Comparison of ENCODE assay signal across 8 cellular contexts in the genomic region with DNA sequence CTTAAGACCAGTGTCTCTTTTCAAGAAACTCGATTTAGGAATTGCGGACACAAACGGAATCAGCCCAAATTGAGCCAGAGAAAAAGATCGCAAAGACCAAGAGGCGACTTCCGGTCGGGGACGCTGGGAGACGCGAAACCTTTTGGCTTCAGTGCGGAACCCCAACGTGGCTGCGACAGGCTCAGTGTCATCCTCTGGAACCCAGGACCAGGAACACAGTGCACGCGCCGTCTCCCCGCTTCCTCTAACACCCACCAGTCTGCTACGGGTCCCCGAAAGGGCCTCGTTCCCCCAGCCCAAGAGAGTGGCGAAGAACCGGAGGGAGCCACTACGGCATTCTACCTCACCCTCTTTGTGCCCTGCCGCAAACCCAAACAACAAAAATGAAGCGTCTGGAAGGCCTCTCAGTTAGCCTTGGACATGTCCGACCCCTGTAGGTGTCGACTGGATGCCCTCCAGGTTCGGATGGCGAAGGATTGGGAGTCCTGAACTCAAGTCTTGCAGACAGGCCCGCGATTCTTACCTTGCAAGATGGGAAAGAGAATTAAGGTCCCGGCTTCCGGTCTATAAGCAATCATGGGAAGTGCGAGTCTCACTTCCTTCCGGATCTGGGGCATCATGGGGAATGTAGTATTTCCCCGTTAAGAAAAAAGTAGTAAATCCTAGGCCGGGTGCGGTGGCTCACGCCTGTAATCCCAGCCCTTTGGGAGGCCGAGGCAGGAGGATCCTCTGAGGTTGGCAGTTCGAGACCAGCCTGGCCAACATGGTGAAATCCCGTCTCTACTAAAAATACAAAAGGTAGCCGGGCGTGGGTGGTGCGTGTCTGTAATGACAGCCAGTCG. TPM values are rescaled to one million over a fixed set of nuclear protein-coding genes. Genes with fewer than 3 reads are reported as not detected.
A peak's percentile ranks its signal among the peaks of the same experiment; 100 is the strongest.
DNase-seq lines count a peak whose midpoint lies in the region; ATAC-seq, FAIRE-seq and TF ChIP-seq lines count a peak whose summit lies in the region.

Gene RPL6 (minus strand): TSS at position 542 of the 842 bp plus-strand sequence. CDS start 949 bp downstream, outside the sequence.

- 0 out of 2 replicates have a peak, but pooled peaks cover 5% of the 10 kb centered on the region for H3F3A ChIP-seq in OCI-LY1 (ENCODE audit: insufficient read depth, low read length)

- FAIRE-seq in endothelial cell of umbilical vein (lab: Jason Lieb, UNC) = peak; percentile 43

- TF ChIP-seq CTCF in OCI-LY1 (IDR thresholded peaks at IDR 0.05; ENCODE audit: low read length) (no peak), endothelial cell of umbilical vein (IDR thresholded peaks at IDR 0.05; ENCODE audit: extremely low read depth in 1 of 2, insufficient read depth in 1 of 2, low read depth in 1 of 2, low read length in 2 of 2) (no peak)

- intact Hi-C loops in endothelial cell of umbilical vein (cut with micrococcal nuclease) = loop anchor here (1.0 kb wide), 2 partner anchors 9 to 27 kb away; partner anchors contain the start of genes HECTD4 and PTPN11

- ATAC-seq in GM21360 (IDR thresholded peaks at IDR 0.05; ENCODE audit: unreplicated experiment) = peak; percentile 59

- H3K27ac ChIP-seq in HUES6 (ENCODE audit: low read depth, low read length) = peak within 1 kb of the TSS; percentile 99
- H3K27ac ChIP-seq in OCI-LY1 (ENCODE audit: low read depth, low read length, poor library complexity, severe bottlenecking) = peak within 1 kb of the TSS; percentile 82
- peak within 1 kb of the TSS; percentile 77 for H3K27ac ChIP-seq in endothelial cell of umbilical vein (ENCODE audit: insufficient read depth, low read depth, low read length)

- peak within 1 kb of the TSS; percentile 97 for H3K9ac ChIP-seq in HUES6 (ENCODE audit: low read length)
- peak within 1 kb of the TSS; percentile 82 for H3K9ac ChIP-seq in OCI-LY1 (ENCODE audit: low read length)
- peak within 1 kb of the TSS; percentile 83 for H3K9ac ChIP-seq in endothelial cell of umbilical vein (replicated peaks; ENCODE audit: extremely low read depth, insufficient read depth, low read length)

- H3K36me3 ChIP-seq in HUES6 (ENCODE audit: control insufficient read depth, insufficient read depth, low read length) (peaks cover 45% of the 10 kb centered on the region), OCI-LY1 (ENCODE audit: insufficient read depth, low read length) (peaks cover 47% of the 10 kb centered on the region), endothelial cell of umbilical vein (ENCODE audit: control insufficient read depth in 2 of 2, extremely low read depth in 1 of 2, insufficient read depth in 2 of 2, low read length in 2 of 2) (peaks cover 25 to 31% of the 10 kb centered on the region in 2 experiments)

- no peaks in the 10 kb centered on the region for H3K9me2 ChIP-seq in OCI-LY1 (ENCODE audit: low read depth, low read length)

- H2AFZ ChIP-seq in OCI-LY1 (ENCODE audit: low read length) = peak within 1 kb of the TSS; percentile 89; the same call in 1 of the 2 replicates
- peak within 1 kb of the TSS; percentile 35 for H2AFZ ChIP-seq in endothelial cell of umbilical vein (ENCODE audit: low read depth, low read length)

- 0 out of 2 replicates have a peak, but pooled peaks cover 2% of the 10 kb centered on the region for H3K27me3 ChIP-seq in HUES6 (ENCODE audit: control insufficient read depth, insufficient read depth, low read length)
- H3K27me3 ChIP-seq in OCI-LY1 (ENCODE audit: insufficient read depth, low read length) = no peaks in the 10 kb centered on the region
- peaks cover 0 to 4% of the 10 kb centered on the region in 2 experiments for H3K27me3 ChIP-seq in endothelial cell of umbilical vein (ENCODE audit: control insufficient read depth in 2 of 2, insufficient read depth in 2 of 2, low read length in 2 of 2)

- peak; percentile 99 for TF ChIP-seq POLR2A in endothelial cell of umbilical vein (IDR thresholded peaks at IDR 0.05; ENCODE audit: low read depth, low read length)

- H3K4me1 ChIP-seq in HUES6 (ENCODE audit: control insufficient read depth, insufficient read depth, low read length) (0 out of 2 replicates have a peak, but pooled peaks cover 5% of the 10 kb centered on the region), OCI-LY1 (ENCODE audit: insufficient read depth, low read length, severe bottlenecking) (peaks cover 26% of the 10 kb centered on the region), endothelial cell of umbilical vein (ENCODE audit: control insufficient read depth, extremely low read depth, insufficient read depth, low read length) (peaks cover 20% of the 10 kb centered on the region)

- DNase-seq in COLO668 (lab: John Stamatoyannopoulos, UW; ENCODE audit: unreplicated experiment) (peak; percentile 86), endothelial cell of umbilical vein (ENCODE audit: low read depth, low spot score) (peak; percentile 93), midbrain (lab: John Stamatoyannopoulos, UW) (peak; percentile 88)
- peak; percentile 64 for DNase-seq in activated CD8-positive, alpha-beta memory T cell treated with anti-CD3 and anti-CD28 coated beads, Interleukin-2, amount 50 U/mL, for 4 hours
- DNase-seq in stimulated activated CD8-positive, alpha-beta memory T cell treated with anti-CD3 and anti-CD28 coated beads, Interleukin-2, amount 100 ng/mL, for 48 hours (ENCODE audit: low read depth in 2 of 2) = peak; percentile 48 to 57

- no peaks in the 10 kb centered on the region for H3K9me1 ChIP-seq in endothelial cell of umbilical vein (replicated peaks; ENCODE audit: control insufficient read depth, extremely low read depth, insufficient read depth, low read length)

- H3K4me2 ChIP-seq in OCI-LY1 (ENCODE audit: low read length) (peak within 1 kb of the TSS; percentile 84), endothelial cell of umbilical vein (ENCODE audit: insufficient read depth, low read length) (peak within 1 kb of the TSS; percentile 86)

- H3K9me3 ChIP-seq in HUES6 (ENCODE audit: control insufficient read depth, insufficient read depth, low read depth, low read length) = no peaks in the 10 kb centered on the region
- H3K9me3 ChIP-seq in OCI-LY1 (ENCODE audit: low read length) = no peaks in the 10 kb centered on the region
- H3K9me3 ChIP-seq in endothelial cell of umbilical vein (replicated peaks; ENCODE audit: control insufficient read depth, insufficient read depth, low read length) = no peaks in the 10 kb centered on the region

- peaks cover 14% of the 10 kb centered on the region for H3K79me2 ChIP-seq in OCI-LY1 (ENCODE audit: insufficient read depth, low read length)
- H3K79me2 ChIP-seq in endothelial cell of umbilical vein (ENCODE audit: control insufficient read depth, insufficient read depth, low read length) = peaks cover 30% of the 10 kb centered on the region

- dilution Hi-C loops in endothelial cell of umbilical vein (cut with MboI; ENCODE audit: extremely low pct_ligation_motif_present, low sequenced_read_pairs) = no loop called here

- no peaks in the 10 kb centered on the region for H4K20me1 ChIP-seq in OCI-LY1 (ENCODE audit: insufficient read depth, low read length)
- no peaks in the 10 kb centered on the region for H4K20me1 ChIP-seq in endothelial cell of umbilical vein (replicated peaks; ENCODE audit: control insufficient read depth, extremely low read depth, insufficient read depth, low read length)

- peak within 1 kb of the TSS; percentile 93 for H3K4me3 ChIP-seq in HUES6 (ENCODE audit: low read depth, low read length)
- H3K4me3 ChIP-seq in OCI-LY1 (ENCODE audit: low read depth, low read length, poor library complexity, severe bottlenecking) = peak within 1 kb of the TSS; percentile 88
- peak within 1 kb of the TSS; percentile 63 to 91 (median 89) for H3K4me3 ChIP-seq in endothelial cell of umbilical vein (replicated peaks in 1 of 3; ENCODE audit: insufficient read depth in 1 of 3, low read depth in 1 of 3, low read length in 3 of 3)

- CTCF ChIA-PET in endothelial cell of umbilical vein (lab: Charles Lee) = no interaction called here

- POLR2A ChIA-PET in endothelial cell of umbilical vein (lab: Charles Lee) = no interaction called here

- BruUV-seq in endothelial cell of umbilical vein (replicated peaks; lab: Mats Ljungman, UMichigan) = TSS peak; percentile 74

TF ChIP-seq in endothelial cell of umbilical vein, 7 proteins besides CTCF, POLR2A, EP300 and RAD21:
- TF ChIP-seq MYC (IDR thresholded peaks at IDR 0.05; ENCODE audit: low read depth, low read length) (peak; percentile 64), EZH2 (IDR thresholded peaks at IDR 0.05; ENCODE audit: borderline replicate concordance, low read depth, low read length, severe bottlenecking) (no peak), GATA2 (IDR thresholded peaks at IDR 0.05; ENCODE audit: insufficient read depth, insufficient read length, low read depth, low read length) (no peak), FOS (IDR thresholded peaks at IDR 0.05; ENCODE audit: borderline replicate concordance, insufficient read depth, low read length) (no peak), JUN (IDR thresholded peaks at IDR 0.05; ENCODE audit: borderline replicate concordance, insufficient read depth, insufficient read length, low read depth) (no peak), POLR2AphosphoS5 (IDR thresholded peaks at IDR 0.05; ENCODE audit: insufficient read depth, low read depth, low read length) (peak; percentile 96)
- TF ChIP-seq, protein P1, sequence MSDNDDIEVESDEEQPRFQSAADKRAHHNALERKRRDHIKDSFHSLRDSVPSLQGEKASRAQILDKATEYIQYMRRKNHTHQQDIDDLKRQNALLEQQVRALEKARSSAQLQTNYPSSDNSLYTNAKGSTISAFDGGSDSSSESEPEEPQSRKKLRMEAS (IDR thresholded peaks at IDR 0.05; ENCODE audit: insufficient read depth, insufficient read length) = no peak
TF ChIP-seq in endothelial cell of umbilical vein: peak in this region for 2.

RNA-seq across cellular contexts. Expression of gene RPL6, which starts in this region (rescaled TPM):
- 1,359 and 1,385 TPM in 2 replicates for total RNA-seq in endothelial cell of umbilical vein
- polyA plus RNA-seq in endothelial cell of umbilical vein = 773 and 998 TPM in 2 replicates
- 2,036 and 2,074 TPM in 2 replicates for polyA plus RNA-seq in endothelial cell of umbilical vein (2011; cell fraction: cytosol; rRNA removed)
- polyA plus RNA-seq in endothelial cell of umbilical vein (2011; cell fraction: nucleus; rRNA removed) = 552 and 631 TPM in 2 replicates
- 2,142 and 2,144 TPM in 2 replicates for polyA plus RNA-seq in endothelial cell of umbilical vein (2012)
- polyA minus RNA-seq in endothelial cell of umbilical vein = 289 and 336 TPM in 2 replicates
- 430 TPM for polyA minus RNA-seq in endothelial cell of umbilical vein (2011; cell fraction: cytosol; rRNA and poly(A)+ RNA removed)
- 80.6 and 105 TPM in 2 replicates for polyA minus RNA-seq in endothelial cell of umbilical vein (2011; cell fraction: nucleus; rRNA and poly(A)+ RNA removed)

Comparison
In these comparisons a context has a peak if more than half of its experiments do, and no peak if none do; other contexts are left out.
1. Peak in every context shown above with its lines: DNase-seq, ATAC-seq, H3K4me3 ChIP-seq and H3K27ac ChIP-seq.